In genomic region chr1:211641044-211641443, GRCh38 we compare ENCODE assay signal across 7 cellular contexts. TPM values are rescaled to one million over a fixed set of nuclear protein-coding genes. Genes with fewer than 3 reads are reported as not detected.
DNase-seq lines count a peak whose midpoint lies in the region; ATAC-seq, FAIRE-seq and TF ChIP-seq lines count a peak whose summit lies in the region.
"Not testable (repeated sequence)": the region's sequence is repeated elsewhere in the genome, so short reads cannot be mapped to it uniquely, and the experiment has no call there.
"Had no signal": no experiment of that assay in that cellular context is flagged by ENCODE, and none has a peak within 500 bp of the region (broad histone marks: within the 10 kb centered on the region; RNA-seq: fewer than 3 reads in every experiment).

No MANE protein-coding gene starts in this region.

- CTCF ChIA-PET in PC-9 (lab: Charles Lee), result interaction anchor here (1.1 kb wide), 1 partner anchor 21 kb away, joined by 3 read pairs; no protein-coding TSS in a partner anchor
- CTCF ChIA-PET in HepG2 (lab: Yijun Ruan, JAX; ENCODE audit: low intra/inter-chr PET ratio, low total read pairs), result not testable (repeated sequence)

- not testable (repeated sequence) for H3K4me3 Mint-ChIP-seq in chondrocyte (ENCODE audit: unreplicated experiment)

- not testable (repeated sequence) for ATAC-seq in HepG2

- H3K36me3 Mint-ChIP-seq in chondrocyte (ENCODE audit: low read depth), result not testable (repeated sequence)

- H3K4me1 ChIP-seq in PC-9 (replicated peaks; ENCODE audit: insufficient read depth), result peaks cover 97% of the 10 kb centered on the region
- not testable (repeated sequence) for H3K4me1 ChIP-seq in right atrium auricular region
- H3K4me1 ChIP-seq in HepG2 (ENCODE audit: insufficient read depth, low read length), result peaks cover 97% of the 10 kb centered on the region
- H3K4me1 ChIP-seq in stomach, result peaks cover 14 to 27% (median 22%) of the 10 kb centered on the region in 4 donors

- not testable (repeated sequence) for H3K9ac ChIP-seq in HepG2 (ENCODE audit: insufficient read depth, low read depth, low read length)

- H3K27ac Mint-ChIP-seq in chondrocyte (ENCODE audit: unreplicated experiment), result not testable (repeated sequence)

- H3F3A ChIP-seq in PC-9 (ENCODE audit: insufficient read depth, low read depth), result peaks cover 87% of the 10 kb centered on the region

- not testable (repeated sequence) for H3K9me3 ChIP-seq in PC-9 (ENCODE audit: insufficient read depth, low read depth); right atrium auricular region; HepG2 (ENCODE audit: low read length); stomach

- not testable (repeated sequence) for H3K27me3 ChIP-seq in PC-9 (ENCODE audit: insufficient read depth, low read depth); right atrium auricular region; HepG2 (ENCODE audit: control insufficient read depth in 1 of 2, insufficient read depth in 2 of 2, low read length in 2 of 2); stomach

- not testable (repeated sequence) for TF ChIP-seq EP300 in HepG2 (IDR thresholded peaks at IDR 0.05; ENCODE audit: low read depth in 2 of 2, low read length in 2 of 2); HepG2 (CRISPR knock-in tag; IDR thresholded peaks at IDR 0.05; ENCODE audit: borderline replicate concordance); stomach (IDR thresholded peaks at IDR 0.05)

- H3K27ac ChIP-seq in PC-9, result peak overlapping the region; percentile 95; the same call in 1 of the 2 replicates
- H3K27ac ChIP-seq in right atrium auricular region; HepG2 (ENCODE audit: extremely low read length, insufficient read depth, low read length); stomach: not testable (repeated sequence)

- H3K36me3 ChIP-seq in PC-9 (ENCODE audit: low read depth); right atrium auricular region; HepG2 (replicated peaks in 1 of 2; ENCODE audit: control insufficient read depth in 1 of 2, insufficient read depth in 2 of 2, low read length in 2 of 2); stomach: not testable (repeated sequence)

- not testable (repeated sequence) for H2AFZ ChIP-seq in PC-9; HepG2 (ENCODE audit: low read length)

- not testable (repeated sequence) for TF ChIP-seq CTCF in PC-9 (conservative IDR thresholded peaks at IDR 0.05); chondrocyte (IDR thresholded peaks at IDR 0.05); right atrium auricular region (IDR thresholded peaks at IDR 0.05); HepG2 (CRISPR knock-in tag; IDR thresholded peaks at IDR 0.05); stomach (IDR thresholded peaks at IDR 0.05)

- peaks cover 59% of the 10 kb centered on the region for H3K4me1 Mint-ChIP-seq in chondrocyte (ENCODE audit: low read depth)

- H3K9me3 Mint-ChIP-seq in chondrocyte (ENCODE audit: low read depth), result not testable (repeated sequence)

- not testable (repeated sequence) for FAIRE-seq in HepG2 (lab: Jason Lieb, UNC)

- H4K20me1 ChIP-seq in PC-9 (ENCODE audit: insufficient read depth); HepG2 (ENCODE audit: insufficient read depth, low read length): not testable (repeated sequence)

- not testable (repeated sequence) for H3K27me3 Mint-ChIP-seq in chondrocyte (ENCODE audit: low read depth)

- not testable (repeated sequence) for BruUV-seq in PC-9 (replicated peaks; lab: Mats Ljungman, UMichigan); HepG2 (replicated peaks; lab: Mats Ljungman, UMichigan)

- intact Hi-C loops in PC-9 (cut with micrococcal nuclease; ENCODE audit: unreplicated experiment); HepG2 (cut with micrococcal nuclease; ENCODE audit: unreplicated experiment); stomach (cut with DNase I; ENCODE audit: low total_unique reads): not testable (repeated sequence)

- TF ChIP-seq POLR2A in HepG2 (IDR thresholded peaks at IDR 0.05; ENCODE audit: insufficient read depth in 1 of 2, low read depth in 2 of 2, low read length in 2 of 2); stomach (IDR thresholded peaks at IDR 0.05): not testable (repeated sequence)

- peak overlapping the region; percentile 71; the same call in 1 of the 2 replicates for H3K4me2 ChIP-seq in PC-9
- H3K4me2 ChIP-seq in HepG2 (ENCODE audit: low read depth, low read length), result not testable (repeated sequence)

- not testable (repeated sequence) for H3K4me3 ChIP-seq in PC-9; right atrium auricular region; HepG2 (replicated peaks in 1 of 3; ENCODE audit: insufficient read depth in 1 of 3, low read depth in 2 of 3, low read length in 3 of 3); stomach

- in situ Hi-C loops in HepG2 (cut with HindIII; ENCODE audit: extremely low pct_ligation_motif_present, low pct_unique_long_range_greater_than_20kb), result not testable (repeated sequence)

- DNase-seq in PC-9; HepG2 (ENCODE audit: low spot score): not testable (repeated sequence)
- peak; percentile 2 for DNase-seq in activated effector memory CD4-positive, alpha-beta T cell treated with anti-CD3 and anti-CD28 coated beads, Interleukin-2, amount 50 U/mL, for 16 hours
- DNase-seq in chondrocyte (ENCODE audit: low spot score) (peak; percentile 15), right atrium auricular region (ENCODE audit: low spot score) (peak; percentile 18), stomach (peak; percentile 4)

- POLR2A ChIA-PET in PC-9 (lab: Charles Lee; ENCODE audit: unreplicated experiment), result not testable (repeated sequence)
- POLR2A ChIA-PET in HepG2 (lab: Yijun Ruan, JAX), result interaction anchor here (7.6 kb wide), 1 partner anchor 32 kb away, joined by 100 read pairs; no protein-coding TSS in a partner anchor

- H3K79me2 ChIP-seq in PC-9 (ENCODE audit: low read depth); HepG2 (ENCODE audit: insufficient read depth, low read length): not testable (repeated sequence)

- 68% methylated on average over 6 of the region's 6 CpGs for WGBS in HepG2 (ENCODE audit: low lambda C conversion rate)
- 75 to 99% (median 96%) methylated on average over 6 of the region's 6 CpGs for WGBS in stomach, 5 donors

- TF ChIP-seq RAD21 in HepG2 (CRISPR knock-in tag; IDR thresholded peaks at IDR 0.05), result not testable (repeated sequence)

- H3K9me2 ChIP-seq in PC-9 (ENCODE audit: insufficient read depth), result not testable (repeated sequence)

TF ChIP-seq in HepG2, 621 proteins besides CTCF, POLR2A, EP300 and RAD21 (continues in another document):
- TF ChIP-seq RARA (CRISPR knock-in tag; IDR thresholded peaks at IDR 0.05), result peak; percentile 52
- peak; percentile 36; the same call in 1 of the 2 replicates for TF ChIP-seq PPARG (CRISPR knock-in tag; conservative IDR thresholded peaks at IDR 0.05)
- peak; percentile 41; the same call in 1 of the 2 replicates for TF ChIP-seq SP5 (CRISPR knock-in tag; IDR thresholded peaks at IDR 0.05; ENCODE audit: borderline replicate concordance, low read depth)
- TF ChIP-seq HNF4G (IDR thresholded peaks at IDR 0.05; ENCODE audit: borderline replicate concordance, low read depth, low read length), result 0 out of 2 replicates have a peak, but pooled peaks have one; percentile 36
- not testable (repeated sequence) for TF ChIP-seq HNF4G (CRISPR knock-in tag; IDR thresholded peaks at IDR 0.05; ENCODE audit: borderline replicate concordance, low read depth)

RNA-seq across cellular contexts. Expression of gene NEK2, which starts 34.4 kb away (rescaled TPM):
- total RNA-seq in PC-9 (2021), result 56.0 and 60.5 TPM in 2 replicates
- 2.3 to 4.1 TPM (median 3.2 TPM) in 3 replicates for total RNA-seq in chondrocyte
- 1 to 10 TPM in 1 of 2 donors, not detected in 1; 2.2 TPM for total RNA-seq in right atrium auricular region
- total RNA-seq in HepG2 (2016; rRNA removed; fragmentation: Illumina TruSeq; extraction: Trizol), result 40.8 and 57.5 TPM in 2 replicates
- 7.0 TPM in 2 replicates for total RNA-seq in HepG2 (2016; cell fraction: cytosol; rRNA removed; fragmentation: Illumina TruSeq; extraction: Trizol; ENCODE audit: low read depth)
- total RNA-seq in HepG2 (2016; cell fraction: insoluble cytoplasmic fraction; rRNA removed; fragmentation: Illumina TruSeq; extraction: Trizol), result 43.3 and 55.7 TPM in 2 replicates
- total RNA-seq in HepG2 (2016; cell fraction: membrane; rRNA removed; fragmentation: Illumina TruSeq; extraction: Trizol), result 15.1 and 15.5 TPM in 2 replicates
- 16.9 and 19.9 TPM in 2 replicates for total RNA-seq in HepG2 (2016; cell fraction: nucleus; rRNA removed; fragmentation: Illumina TruSeq; extraction: Trizol)
- polyA plus RNA-seq in HepG2 (2011; rRNA removed), result 6.0 and 10.9 TPM in 2 replicates
- 6.1 and 6.5 TPM in 2 replicates for polyA plus RNA-seq in HepG2 (2011; cell fraction: cytosol; rRNA removed)
- 4.6 TPM in 2 replicates for polyA plus RNA-seq in HepG2 (2011; cell fraction: nucleus; rRNA removed)
- polyA plus RNA-seq in HepG2 (2012), result 9.8 and 17.4 TPM in 2 replicates
- 2.6 and 2.8 TPM in 2 replicates for polyA plus RNA-seq in HepG2 (2016; cell fraction: cytosol; fragmentation: Illumina TruSeq; extraction: Trizol; ENCODE audit: low read depth)
- 41.0 and 43.9 TPM in 2 replicates for polyA plus RNA-seq in HepG2 (2016; cell fraction: insoluble cytoplasmic fraction; fragmentation: Illumina TruSeq; extraction: Trizol; ENCODE audit: low read depth)
- polyA plus RNA-seq in HepG2 (2016; cell fraction: membrane; fragmentation: Illumina TruSeq; extraction: Trizol; ENCODE audit: low read depth), result 5.1 and 5.7 TPM in 2 replicates
- polyA plus RNA-seq in HepG2 (2016; cell fraction: nucleus; fragmentation: Illumina TruSeq; extraction: Trizol; ENCODE audit: insufficient read depth, low read depth), result 18.2 and 19.2 TPM in 2 replicates
- 9.2 and 31.3 TPM in 2 replicates for polyA minus RNA-seq in HepG2 (2011; rRNA and poly(A)+ RNA removed; ENCODE audit: low replicate concordance)
- polyA minus RNA-seq in HepG2 (2011; cell fraction: cytosol; rRNA and poly(A)+ RNA removed), result 9.6 and 16.1 TPM in 2 replicates
- polyA minus RNA-seq in HepG2 (2011; cell fraction: nucleus; rRNA and poly(A)+ RNA removed), result 10.6 and 16.0 TPM in 2 replicates
- total RNA-seq in stomach, result 1 to 10 TPM in 2 of 5 donors, not detected in 3; 4.9 to 6.1 TPM
- polyA plus RNA-seq in stomach, result 1 to 10 TPM; 1.5 to 4.6 (median 2.2) TPM
- total RNA-seq: B cell had no signal
